ENCODE assay signal across 22 cellular contexts in genomic region chr10:132944510-132944909, GRCh38. TPM values are rescaled to one million over a fixed set of nuclear protein-coding genes. Genes with fewer than 3 reads are reported as not detected.
"Had no signal": no experiment of that assay in that cellular context is flagged by ENCODE, and none has a peak within 500 bp of the region (broad histone marks: within the 10 kb centered on the region; RNA-seq: fewer than 3 reads in every experiment).

No MANE protein-coding gene starts in this region.

- H3K9me3 Mint-ChIP-seq: activated naive CD8-positive, alpha-beta T cell treated with anti-CD3 and anti-CD28 coated beads, Interleukin-2, amount 50 U/mL, for 24 hours had no signal

- H3K4me2 ChIP-seq: hepatocyte had no signal

- H3K79me2 ChIP-seq: hepatocyte had no signal

- H3K27ac ChIP-seq: gastroesophageal sphincter, hepatocyte, pancreas, psoas muscle, spleen, suprapubic skin, tibial artery, WERI-Rb-1 had no signal

- H3K36me3 Mint-ChIP-seq: naive thymus-derived CD8-positive, alpha-beta T cell had no signal

- H2AFZ ChIP-seq: hepatocyte had no signal

- H3K4me3 Mint-ChIP-seq: activated naive CD4-positive, alpha-beta T cell treated with anti-CD3 and anti-CD28 coated beads for 36 hours; activated naive CD8-positive, alpha-beta T cell treated with anti-CD3 and anti-CD28 coated beads, Interleukin-2, amount 50 U/mL, for 24 hours; activated T-cell treated with anti-CD3 and anti-CD28 coated beads, Interleukin-2, amount 50 U/mL, for 72 hours had no signal

- H3K27ac Mint-ChIP-seq: activated naive CD4-positive, alpha-beta T cell treated with anti-CD3 and anti-CD28 coated beads for 36 hours; activated naive CD8-positive, alpha-beta T cell treated with anti-CD3 and anti-CD28 coated beads, Interleukin-2, amount 50 U/mL, for 24 hours; activated T-cell treated with anti-CD3 and anti-CD28 coated beads, Interleukin-2, amount 50 U/mL, for 72 hours had no signal

- H3K4me3 ChIP-seq: gastroesophageal sphincter, hepatocyte, pancreas, psoas muscle, spleen, suprapubic skin, tibial artery had no signal

- H3K27me3 ChIP-seq: pancreas had no signal

- DNase-seq: activated naive CD4-positive, alpha-beta T cell treated with anti-CD3 and anti-CD28 coated beads for 36 hours; activated naive CD8-positive, alpha-beta T cell treated with anti-CD3 and anti-CD28 coated beads, Interleukin-2, amount 50 U/mL, for 24 hours; activated T-cell treated with anti-CD3 and anti-CD28 coated beads for 4 hours; activated T-cell treated with anti-CD3 and anti-CD28 coated beads, Interleukin-2, amount 50 U/mL, for 72 hours; amygdala; central memory CD4-positive, alpha-beta T cell; left colon; midbrain; naive thymus-derived CD8-positive, alpha-beta T cell; psoas muscle; spleen; stimulated activated naive CD4-positive, alpha-beta T cell; T-helper 1 cell; T-helper 9 cell; WERI-Rb-1 had no signal

- ATAC-seq: activated naive CD8-positive, alpha-beta T cell treated with anti-CD3 and anti-CD28 coated beads, Interleukin-2, amount 50 U/mL, for 24 hours; activated T-cell treated with anti-CD3 and anti-CD28 coated beads, Interleukin-2, amount 50 U/mL, for 72 hours; gastroesophageal sphincter; left colon; naive thymus-derived CD8-positive, alpha-beta T cell; pancreas; psoas muscle had no signal

RNA-seq across cellular contexts. Expression of gene CFAP46, which starts 2.1 kb away (rescaled TPM):
- total RNA-seq: activated naive CD4-positive, alpha-beta T cell treated with anti-CD3 and anti-CD28 coated beads for 36 hours; naive thymus-derived CD8-positive, alpha-beta T cell; SK-MEL-5 had no signal
- polyA plus RNA-seq: naive thymus-derived CD8-positive, alpha-beta T cell; urinary bladder had no signal
